ENCODE assay signal across 27 cellular contexts in genomic region chr4:128587382-128587781, GRCh38.
"Had no signal": no experiment of that assay in that cellular context is flagged by ENCODE, and none has a peak within 500 bp of the region (broad histone marks: within the 10 kb centered on the region; RNA-seq: fewer than 3 reads in every experiment).

No MANE protein-coding gene starts in this region.

- H3K9me3 ChIP-seq: colonic mucosa, esophagus squamous epithelium, gastrocnemius medialis, heart left ventricle, left lung, mucosa of descending colon had no signal

- ATAC-seq: effector memory CD8-positive, alpha-beta T cell; esophagus mucosa; gastrocnemius medialis; heart left ventricle; left cardiac atrium; left lung; left ventricle myocardium superior; mucosa of descending colon had no signal

- H3K4me3 ChIP-seq: colonic mucosa, esophagus squamous epithelium, gastrocnemius medialis, heart left ventricle, left lung, lung, mucosa of descending colon had no signal

- H3K27me3 ChIP-seq: colonic mucosa, esophagus squamous epithelium, gastrocnemius medialis, heart left ventricle, left lung had no signal

- H3K4me1 Mint-ChIP-seq: memory B cell had no signal

- DNase-seq: cerebellar nuclear complex; colonic mucosa; cortex of kidney; effector CD8-positive, alpha-beta T cell; effector memory CD8-positive, alpha-beta T cell; endodermal cell; erythroblast; esophagus squamous epithelium; foreskin fibroblast; foreskin melanocyte; gastrocnemius medialis; heart left ventricle; hippocampal formation; left cardiac atrium; left lung; left ventricle myocardium superior; mammary epithelial cell; mesendoderm; mucosa of descending colon had no signal

- H3K9me3 Mint-ChIP-seq: dendritic cell treated with granulocyte-macrophage colony-stimulating factor and Interleukin-4, amounts not matched to agents 40 ng/mL and 50 ng/mL, for 4 days; effector memory CD8-positive, alpha-beta T cell; endodermal cell; memory B cell had no signal

- H3K36me3 Mint-ChIP-seq: memory B cell had no signal

- H3K4me1 ChIP-seq: colonic mucosa, left lung had no signal

- FAIRE-seq: endometrium, islet of Langerhans, keratinocyte had no signal

- H3K27ac Mint-ChIP-seq: dendritic cell treated with granulocyte-macrophage colony-stimulating factor and Interleukin-4, amounts not matched to agents 40 ng/mL and 50 ng/mL, for 4 days; effector memory CD8-positive, alpha-beta T cell; endodermal cell; memory B cell had no signal

- H3K4me3 Mint-ChIP-seq: dendritic cell treated with granulocyte-macrophage colony-stimulating factor and Interleukin-4, amounts not matched to agents 40 ng/mL and 50 ng/mL, for 4 days; effector memory CD8-positive, alpha-beta T cell; endodermal cell; memory B cell had no signal

- H3K27ac ChIP-seq: colonic mucosa, epithelial cell of prostate, esophagus squamous epithelium, gastrocnemius medialis, heart left ventricle, left lung had no signal

- H3K36me3 ChIP-seq: colonic mucosa, esophagus squamous epithelium, gastrocnemius medialis, heart left ventricle, left lung had no signal
